24 cellular contexts compared by ENCODE assay signal in the genomic region with DNA sequence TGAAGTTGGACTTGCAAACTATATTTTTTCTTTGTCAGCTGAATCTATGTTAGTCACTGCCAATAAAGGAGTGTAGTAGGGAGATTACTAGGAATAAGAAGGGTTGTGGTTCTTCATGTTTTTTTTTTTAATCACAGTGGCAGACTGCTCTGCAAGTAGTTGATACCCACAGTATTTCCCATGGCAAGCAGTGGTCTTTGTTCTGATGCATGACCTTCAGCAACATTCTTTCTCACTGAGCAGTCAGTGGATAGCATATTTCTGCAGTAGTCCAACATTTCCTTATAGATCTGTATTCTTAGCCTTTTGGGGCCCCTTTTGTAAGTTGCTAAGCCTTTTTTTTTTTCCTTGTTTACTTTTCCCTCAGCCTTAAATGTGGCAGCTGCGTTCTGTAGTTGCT.
"Had no signal": no experiment of that assay in that cellular context is flagged by ENCODE, and none has a peak within 500 bp of the region (broad histone marks: within the 10 kb centered on the region; RNA-seq: fewer than 3 reads in every experiment).

No MANE protein-coding gene starts in this region.

- H3K27ac Mint-ChIP-seq: activated naive CD4-positive, alpha-beta T cell treated with anti-CD3 and anti-CD28 coated beads for 36 hours; activated naive CD8-positive, alpha-beta T cell treated with anti-CD3 and anti-CD28 coated beads for 36 hours; activated T-helper 1 cell treated with anti-CD3 and anti-CD28 coated beads, Interleukin-12 subunit alpha, Interleukin-12 subunit beta, Interleukin-2, Interleukin-4 antibody, amounts not matched to agents 30 ng/mL and 10 ng/mL and 1 ng/mL, durations not matched to agents 14 hours and 24 hours and 36 hours; nephron had no signal

- H3K27me3 ChIP-seq: adrenal gland, ascending aorta, breast epithelium, esophagus muscularis mucosa, sigmoid colon, suprapubic skin, tibial artery, upper lobe of right lung had no signal

- H3K9me3 ChIP-seq: adrenal gland, ascending aorta, breast epithelium, esophagus muscularis mucosa, sigmoid colon, suprapubic skin, tibial artery, upper lobe of right lung had no signal

- DNase-seq: activated CD4-positive, alpha-beta T cell treated with anti-CD3 and anti-CD28 coated beads for 4 hours; activated CD4-positive, alpha-beta T cell treated with anti-CD3 and anti-CD28 coated beads, Interleukin-2, amount 50 U/mL, for 4 hours; activated effector memory CD4-positive, alpha-beta T cell treated with anti-CD3 and anti-CD28 coated beads, Interleukin-2, amount 50 U/mL, for 16 hours; activated naive CD4-positive, alpha-beta T cell treated with anti-CD3 and anti-CD28 coated beads for 36 hours; activated naive CD8-positive, alpha-beta T cell treated with anti-CD3 and anti-CD28 coated beads for 36 hours; adrenal gland; central memory CD4-positive, alpha-beta T cell; foreskin keratinocyte; islet precursor cell; left colon; mammary epithelial cell; sigmoid colon; stimulated activated CD4-positive, alpha-beta T cell treated with anti-CD3 and anti-CD28 coated beads, Interleukin-15, amount 100 ng/mL, for 24 hours; stimulated activated CD4-positive, alpha-beta T cell treated with anti-CD3 and anti-CD28 coated beads, Interleukin-2, amount 100 ng/mL, for 24 hours; stimulated activated naive CD4-positive, alpha-beta T cell; tibial artery; upper lobe of right lung had no signal

- H3K36me3 ChIP-seq: adrenal gland, ascending aorta, breast epithelium, esophagus muscularis mucosa, sigmoid colon, suprapubic skin, tibial artery, upper lobe of right lung had no signal

- H3K4me3 Mint-ChIP-seq: activated naive CD4-positive, alpha-beta T cell treated with anti-CD3 and anti-CD28 coated beads for 36 hours; activated naive CD8-positive, alpha-beta T cell treated with anti-CD3 and anti-CD28 coated beads for 36 hours; activated T-helper 1 cell treated with anti-CD3 and anti-CD28 coated beads, Interleukin-12 subunit alpha, Interleukin-12 subunit beta, Interleukin-2, Interleukin-4 antibody, amounts not matched to agents 30 ng/mL and 10 ng/mL and 1 ng/mL, durations not matched to agents 14 hours and 24 hours and 36 hours; nephron had no signal

- H3K4me3 ChIP-seq: adrenal gland, ascending aorta, breast epithelium, esophagus muscularis mucosa, sigmoid colon, suprapubic skin, tibial artery, upper lobe of right lung had no signal

- H3K36me3 Mint-ChIP-seq: activated naive CD8-positive, alpha-beta T cell treated with anti-CD3 and anti-CD28 coated beads for 36 hours had no signal

- ATAC-seq: foreskin keratinocyte, left colon, upper lobe of right lung had no signal

- H3K27me3 Mint-ChIP-seq: activated naive CD8-positive, alpha-beta T cell treated with anti-CD3 and anti-CD28 coated beads for 36 hours had no signal

- H3K27ac ChIP-seq: adrenal gland, ascending aorta, breast epithelium, esophagus muscularis mucosa, foreskin keratinocyte, sigmoid colon, suprapubic skin, tibial artery, upper lobe of right lung, VCaP had no signal

- H3K9me3 Mint-ChIP-seq: activated naive CD4-positive, alpha-beta T cell treated with anti-CD3 and anti-CD28 coated beads for 36 hours; activated naive CD8-positive, alpha-beta T cell treated with anti-CD3 and anti-CD28 coated beads for 36 hours; activated T-helper 1 cell treated with anti-CD3 and anti-CD28 coated beads, Interleukin-12 subunit alpha, Interleukin-12 subunit beta, Interleukin-2, Interleukin-4 antibody, amounts not matched to agents 30 ng/mL and 10 ng/mL and 1 ng/mL, durations not matched to agents 14 hours and 24 hours and 36 hours had no signal

- H3K4me1 ChIP-seq: adrenal gland, ascending aorta, breast epithelium, esophagus muscularis mucosa, foreskin keratinocyte, sigmoid colon, suprapubic skin, tibial artery, upper lobe of right lung had no signal

- H3K4me1 Mint-ChIP-seq: nephron had no signal
